8 cellular contexts compared by ENCODE assay signal in the genomic region with DNA sequence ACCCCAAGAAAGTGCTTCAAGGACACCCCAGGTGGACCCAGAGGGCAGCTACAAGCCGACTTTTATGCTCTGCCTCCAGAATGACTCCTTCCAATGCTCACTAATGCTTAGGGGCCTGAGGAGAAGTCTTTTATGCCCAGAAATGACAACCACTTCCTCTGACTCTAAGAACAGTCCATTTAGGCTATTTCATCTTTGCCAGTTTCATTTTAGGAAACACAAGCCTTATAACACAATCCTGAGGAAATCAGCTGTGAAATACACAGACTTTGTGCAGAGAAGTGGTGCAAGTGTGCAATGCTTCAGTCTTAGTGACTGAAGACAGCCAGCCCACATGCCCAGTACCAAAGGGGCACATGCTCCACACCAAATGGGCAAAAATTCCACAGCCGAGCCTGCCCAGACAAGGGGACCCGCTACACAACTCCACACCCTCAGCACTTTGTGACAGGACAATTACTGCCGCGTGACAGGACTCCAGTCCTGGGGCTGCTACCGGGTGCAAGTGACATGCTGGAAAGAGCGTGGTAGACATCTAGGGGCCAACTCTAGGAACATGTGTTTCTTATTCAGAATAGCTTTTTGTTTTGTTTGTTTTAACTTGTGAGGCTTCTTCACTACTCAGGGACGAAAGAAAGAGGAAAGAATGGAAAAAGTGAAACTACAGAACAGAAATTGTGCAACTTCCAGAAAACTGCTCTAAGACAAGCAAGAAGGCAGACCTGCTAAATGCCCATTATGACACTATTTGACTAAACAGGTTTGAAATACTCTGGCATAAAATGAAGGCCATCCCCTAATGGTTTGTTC. TPM values are rescaled to one million over a fixed set of nuclear protein-coding genes. Genes with fewer than 3 reads are reported as not detected.
DNase-seq lines count a peak whose midpoint lies in the region; ATAC-seq and TF ChIP-seq lines count a peak whose summit lies in the region.

No MANE protein-coding gene starts in this region.

- H2AFZ ChIP-seq in DND-41 (ENCODE audit: low read depth, low read length) = no peak overlapping the region

- H3K4me3 ChIP-seq in DND-41 (ENCODE audit: low read depth in 1 of 2, low read length in 2 of 2) (no peak overlapping the region), breast epithelium (peak overlapping the region; percentile 37 to 61 (median 40)), right lobe of liver (peak overlapping the region in 2 of 3 donors; percentile 8 to 18), upper lobe of left lung (peak overlapping the region in 3 of 4 donors; percentile 28 to 47 (median 42))
- no peak overlapping the region for H3K4me3 ChIP-seq in effector memory CD4-positive, alpha-beta T cell (ENCODE audit: insufficient read depth, low read depth, low read length, poor library complexity, severe bottlenecking)

- no peaks in the 10 kb centered on the region for H3K79me2 ChIP-seq in DND-41 (ENCODE audit: insufficient read depth, low read length)

- no peaks in the 10 kb centered on the region for H3K9me3 ChIP-seq in DND-41 (ENCODE audit: insufficient read depth, low read length, severe bottlenecking)
- H3K9me3 ChIP-seq in breast epithelium = peaks cover 0 to 8% of the 10 kb centered on the region in 2 donors
- no peaks in the 10 kb centered on the region for H3K9me3 ChIP-seq in right lobe of liver
- peaks cover 0 to 3% (median 0%) of the 10 kb centered on the region in 4 donors for H3K9me3 ChIP-seq in upper lobe of left lung
- H3K9me3 ChIP-seq in effector memory CD4-positive, alpha-beta T cell (ENCODE audit: control insufficient read depth, low read length) = no peaks in the 10 kb centered on the region

- intact Hi-C loops in breast epithelium (cut with DNase I; ENCODE audit: low total_unique reads) = no loop called here
- intact Hi-C loops in right lobe of liver (cut with DNase I) = no loop called here

- H3K27ac ChIP-seq in DND-41 (ENCODE audit: low read length) (no peak overlapping the region), breast epithelium (peak overlapping the region; percentile 43 to 82), right lobe of liver (peak overlapping the region in 1 of 3 donors; percentile 26), upper lobe of left lung (peak overlapping the region; percentile 62 to 77 (median 66))
- H3K27ac ChIP-seq in effector memory CD4-positive, alpha-beta T cell (ENCODE audit: insufficient read depth, low read length, poor library complexity, severe bottlenecking) = no peak overlapping the region

- H3K4me1 ChIP-seq in DND-41 (ENCODE audit: insufficient read depth, low read length) (no peaks in the 10 kb centered on the region), breast epithelium (no peaks in the 10 kb centered on the region), right lobe of liver (no peaks in the 10 kb centered on the region), upper lobe of left lung (peaks cover 0 to 13% (median 8%) of the 10 kb centered on the region in 4 donors)
- no peaks in the 10 kb centered on the region for H3K4me1 ChIP-seq in effector memory CD4-positive, alpha-beta T cell (ENCODE audit: control insufficient read depth, insufficient read depth, low read length, poor library complexity, severe bottlenecking)

- 40% methylated on average over 4 of the region's 8 CpGs for whole genome bisulfite sequencing in right lobe of liver (ENCODE audit: insufficient coverage, low coverage, low lambda C conversion rate, missing lambda C conversion rate)
- WGBS in upper lobe of left lung, 2 donors = 22 to 30% methylated on average over 7 to 8 of the region's 8 CpGs

- ATAC-seq in DND-41 (ENCODE audit: insufficient read depth, low read depth) (peak; percentile 33; the same call in 1 of the 3 replicates), GM21360 (IDR thresholded peaks at IDR 0.05; ENCODE audit: unreplicated experiment) (peak; percentile 95), right lobe of liver (peak; percentile 66 to 81 (median 77)), upper lobe of left lung (ENCODE audit: low FRiP score in 2 of 2) (peak; percentile 68 to 74), HG02981 (IDR thresholded peaks at IDR 0.05; ENCODE audit: unreplicated experiment) (no peak)

- DNase-seq in DND-41 (no peak), HuH-7 (ENCODE audit: low spot score) (peak; percentile 64), breast epithelium (ENCODE audit: low spot score in 2 of 2) (no peak), right lobe of liver (peak in 1 of 3 donors; percentile 53), upper lobe of left lung (peak in 1 of 2 donors; percentile 60)
- DNase-seq in effector memory CD4-positive, alpha-beta T cell = no peak

- H3K36me3 ChIP-seq in DND-41 (ENCODE audit: insufficient read depth, low read length) (no peaks in the 10 kb centered on the region), breast epithelium (no peaks in the 10 kb centered on the region), right lobe of liver (no peaks in the 10 kb centered on the region), upper lobe of left lung (no peaks in the 10 kb centered on the region)
- H3K36me3 ChIP-seq in effector memory CD4-positive, alpha-beta T cell (ENCODE audit: control insufficient read depth, insufficient read depth, low read length) = no peaks in the 10 kb centered on the region

- no peaks in the 10 kb centered on the region for H3K27me3 ChIP-seq in DND-41 (ENCODE audit: insufficient read depth, low read length, poor library complexity)
- no peaks in the 10 kb centered on the region for H3K27me3 ChIP-seq in breast epithelium
- H3K27me3 ChIP-seq in right lobe of liver = no peaks in the 10 kb centered on the region
- H3K27me3 ChIP-seq in upper lobe of left lung = no peaks in the 10 kb centered on the region
- H3K27me3 ChIP-seq in effector memory CD4-positive, alpha-beta T cell (replicated peaks; ENCODE audit: control insufficient read depth, insufficient read depth, low read length, poor library complexity, severe bottlenecking) = no peaks in the 10 kb centered on the region

- TF ChIP-seq CTCF in DND-41 (IDR thresholded peaks at IDR 0.05; ENCODE audit: borderline replicate concordance, extremely low read depth, low read length, poor library complexity, severe bottlenecking) (no peak), breast epithelium (IDR thresholded peaks at IDR 0.05) (no peak), right lobe of liver (IDR thresholded peaks at IDR 0.05) (no peak), upper lobe of left lung (IDR thresholded peaks at IDR 0.05) (no peak)

- no peak overlapping the region for H3K9ac ChIP-seq in DND-41 (ENCODE audit: low read depth, low read length)

- H4K20me1 ChIP-seq in DND-41 (ENCODE audit: insufficient read depth, low read length) = no peaks in the 10 kb centered on the region

- TF ChIP-seq EP300 in upper lobe of left lung (IDR thresholded peaks at IDR 0.05) = no peak

- no peak overlapping the region for H3K4me2 ChIP-seq in DND-41 (ENCODE audit: insufficient read depth, low read length)

- TF ChIP-seq POLR2A in breast epithelium (IDR thresholded peaks at IDR 0.05) (no peak), right lobe of liver (IDR thresholded peaks at IDR 0.05) (no peak), upper lobe of left lung (IDR thresholded peaks at IDR 0.05) (no peak)

RNA-seq across cellular contexts. Expression of a gene that starts 28.2 kb away (rescaled TPM):
- total RNA-seq in breast epithelium (10 to 100 TPM; 17.8 to 22.9 (median 21.4) TPM), right lobe of liver (1 to 10 TPM in 5 of 6 experiments, under 1 TPM in 1; 0.74 to 3.2 (median 1.6) TPM), upper lobe of left lung (10 to 100 TPM; 22.5 to 47.5 (median 35.4) TPM)

RNA-seq across cellular contexts. Expression of a gene that starts 59.1 kb away (rescaled TPM):
- total RNA-seq in breast epithelium (100 to 1,000 TPM; 122 to 176 (median 155) TPM), right lobe of liver (100 to 1,000 TPM in 2 of 6 experiments, 10 to 100 TPM in 4; 59.2 to 206 (median 70.6) TPM), upper lobe of left lung (100 to 1,000 TPM in 3 of 6 donors, 10 to 100 TPM in 3; 47.1 to 157 (median 96.9) TPM)

Comparison
In these comparisons a context has a peak if more than half of its experiments do, and no peak if none do; other contexts are left out.
1. H3K27ac ChIP-seq: peak in breast epithelium (2 of 2) and upper lobe of left lung (4 of 4); none in DND-41 (single experiment) and effector memory CD4-positive, alpha-beta T cell (single experiment).
2. H3K4me3 ChIP-seq: peak in breast epithelium (3 of 3), right lobe of liver (2 of 3) and upper lobe of left lung (3 of 4); none in DND-41 (0 of 2) and effector memory CD4-positive, alpha-beta T cell (single experiment).
3. RNA of a gene that starts 28.2 kb away (total RNA-seq): 22.5 to 47.5 TPM in upper lobe of left lung and 17.8 to 22.9 TPM in breast epithelium; 0.74 to 3.2 TPM in right lobe of liver; every median in the first group is over 4 times any median in the second.